Comparison of ENCODE assay signal across 24 cellular contexts in genomic region chr11:122584670-122585069, GRCh38.
DNase-seq lines count a peak whose midpoint lies in the region; TF ChIP-seq lines count a peak whose summit lies in the region.
"Had no signal": no experiment of that assay in that cellular context is flagged by ENCODE, and none has a peak within 500 bp of the region (broad histone marks: within the 10 kb centered on the region; RNA-seq: fewer than 3 reads in every experiment).

No MANE protein-coding gene starts in this region.

- H3K9ac ChIP-seq in SK-N-SH, result no peak overlapping the region
- H3K9ac ChIP-seq: BLaER1, GM23248 had no signal

- DNase-seq in DMS 273 (lab: John Stamatoyannopoulos, UW; ENCODE audit: unreplicated experiment) (peak; percentile 12), DMS 273 treated with DMSO at 0.1 percent for 48 hours (lab: John Stamatoyannopoulos, UW) (no peak), SK-N-SH (no peak), islet precursor cell (peak; percentile 59), globus pallidus (ENCODE audit: low spot score) (no peak)
- DNase-seq in stimulated activated naive CD4-positive, alpha-beta T cell (lab: John Stamatoyannopoulos, UW), result no peak
- DNase-seq in T-helper 2 cell treated with Interferon-gamma antibody and Interleukin-4, amounts not matched to agents 5 μg/mL and 100 μg/mL, for 36 hours (ENCODE audit: low spot score), result no peak
- DNase-seq: ACHN; CD4-positive, alpha-beta T cell; COR-L47; DMS79 treated with DMSO at 0.1 percent for 48 hours; GM23248; H7; Karpas-422; NCI-H1092 treated with DMSO at 0.1 percent for 48 hours; NCI-H1436; NCI-H187 treated with DMSO at 0.1 percent for 48 hours; NCI-H2107; NCI-H2227 treated with DMSO at 0.1 percent for 48 hours; NCI-H69; SHP77 treated with DMSO at 0.1 percent for 48 hours had no signal

- no peaks in the 10 kb centered on the region for H3K36me3 Mint-ChIP-seq in T-helper 2 cell treated with Interferon-gamma antibody and Interleukin-4, amounts not matched to agents 5 μg/mL and 100 μg/mL, for 36 hours (ENCODE audit: low read depth)

- H3K27me3 ChIP-seq in SK-N-SH (ENCODE audit: insufficient read depth), result no peaks in the 10 kb centered on the region
- H3K27me3 ChIP-seq: BLaER1 had no signal

- no peaks in the 10 kb centered on the region for H3K79me2 ChIP-seq in SK-N-SH (ENCODE audit: insufficient read depth)

- POLR2A ChIA-PET in SK-N-SH (lab: Yijun Ruan, JAX), result no interaction called here

- peak overlapping the region in 1 of 2 experiments; percentile 54; a peak in 1 of 4 replicates for H3K27ac ChIP-seq in SK-N-SH (ENCODE audit: low read depth in 2 of 2, low read length in 1 of 2)
- H3K27ac ChIP-seq: 22Rv1, BLaER1, GM23248, SK-N-MC had no signal

- H4K20me1 ChIP-seq in SK-N-SH (ENCODE audit: insufficient read depth), result no peaks in the 10 kb centered on the region
- H4K20me1 ChIP-seq: BLaER1 had no signal

- no peak for TF ChIP-seq EP300 in SK-N-SH (IDR thresholded peaks at IDR 0.05; ENCODE audit: borderline replicate concordance in 1 of 2, low read depth in 1 of 2, low read length in 1 of 2)

- no peaks in the 10 kb centered on the region for H3K9me3 ChIP-seq in SK-N-SH

- H3K4me1 Mint-ChIP-seq in T-helper 2 cell treated with Interferon-gamma antibody and Interleukin-4, amounts not matched to agents 5 μg/mL and 100 μg/mL, for 36 hours (ENCODE audit: low read depth), result peaks cover 8% of the 10 kb centered on the region

- H3K4me1 ChIP-seq in SK-N-SH (ENCODE audit: control insufficient read depth in 1 of 2, insufficient read depth in 2 of 2, low read depth in 1 of 2, low read length in 1 of 2), result peaks cover 0 to 2% of the 10 kb centered on the region in 2 experiments; a peak in 1 of 4 replicates

- no peak overlapping the region for H3K4me3 Mint-ChIP-seq in T-helper 2 cell treated with Interferon-gamma antibody and Interleukin-4, amounts not matched to agents 5 μg/mL and 100 μg/mL, for 36 hours
- H3K4me3 Mint-ChIP-seq: CD4-positive, alpha-beta T cell had no signal

- H3K4me3 ChIP-seq in SK-N-SH (ENCODE audit: low read depth in 2 of 2, low read length in 1 of 2), result no peak overlapping the region
- H3K4me3 ChIP-seq: BLaER1, GM23248, SK-N-MC had no signal

- 47% methylated on average over 8 of the region's 8 CpGs for WGBS in SK-N-SH (ENCODE audit: low lambda C conversion rate)

- H2AFZ ChIP-seq in SK-N-SH (ENCODE audit: low read depth), result no peak overlapping the region; the same call in 1 of the 2 replicates
- H2AFZ ChIP-seq: GM23248 had no signal

- H3K9me2 ChIP-seq in SK-N-SH, result no peaks in the 10 kb centered on the region

- CTCF ChIA-PET in SK-N-SH (lab: Yijun Ruan, JAX), result interaction anchor here (1.2 kb wide), 1 partner anchor 22 kb away, joined by 3 read pairs; no protein-coding TSS in a partner anchor

- H3K27me3 Mint-ChIP-seq in T-helper 2 cell treated with Interferon-gamma antibody and Interleukin-4, amounts not matched to agents 5 μg/mL and 100 μg/mL, for 36 hours (ENCODE audit: low read depth), result no peaks in the 10 kb centered on the region
- H3K27me3 Mint-ChIP-seq: CD4-positive, alpha-beta T cell had no signal

- H3K4me2 ChIP-seq in SK-N-SH, result no peak overlapping the region
- H3K4me2 ChIP-seq: BLaER1 had no signal

- no peak overlapping the region for H3K27ac Mint-ChIP-seq in T-helper 2 cell treated with Interferon-gamma antibody and Interleukin-4, amounts not matched to agents 5 μg/mL and 100 μg/mL, for 36 hours
- H3K27ac Mint-ChIP-seq: CD4-positive, alpha-beta T cell had no signal

- H3K36me3 ChIP-seq in SK-N-SH (replicated peaks in 1 of 2; ENCODE audit: control insufficient read depth in 1 of 2, insufficient read depth in 2 of 2, low read length in 1 of 2), result no peaks in the 10 kb centered on the region
- H3K36me3 ChIP-seq: BLaER1 had no signal

- H3F3A ChIP-seq in SK-N-SH (replicated peaks; ENCODE audit: insufficient read depth), result peaks cover 6% of the 10 kb centered on the region

- H3K9me3 Mint-ChIP-seq in T-helper 2 cell treated with Interferon-gamma antibody and Interleukin-4, amounts not matched to agents 5 μg/mL and 100 μg/mL, for 36 hours, result peaks cover 7% of the 10 kb centered on the region
- H3K9me3 Mint-ChIP-seq: CD4-positive, alpha-beta T cell had no signal

- no peak for TF ChIP-seq CTCF in SK-N-SH (IDR thresholded peaks at IDR 0.05)

- TF ChIP-seq RAD21 in SK-N-SH (IDR thresholded peaks at IDR 0.05; ENCODE audit: low read length), result no peak

TF ChIP-seq in SK-N-SH, 30 proteins besides CTCF, POLR2A, EP300 and RAD21:
- TF ChIP-seq CHD2 (IDR thresholded peaks at IDR 0.05; ENCODE audit: low read length, partially characterized antibody) (no peak), TCF12 (IDR thresholded peaks at IDR 0.05) (peak; percentile 91), JUND (IDR thresholded peaks at IDR 0.05) (peak; percentile 59; the same call in 1 of the 2 replicates), POLR2AphosphoS5 (IDR thresholded peaks at IDR 0.05; ENCODE audit: low read depth, low read length) (0 out of 2 replicates have a peak, but pooled peaks have one; percentile 28), TAF1 (IDR thresholded peaks at IDR 0.05; ENCODE audit: borderline replicate concordance, low read depth, low read length) (no peak), PBX3 (IDR thresholded peaks at IDR 0.05) (peak; percentile 75), FOSL2 (IDR thresholded peaks at IDR 0.05; ENCODE audit: borderline replicate concordance, low read depth) (peak; percentile 68; the same call in 1 of the 2 replicates)
TF ChIP-seq in SK-N-SH: peak in this region for 5.

Comparison
In these comparisons a context has a peak if more than half of its experiments do, and no peak if none do; other contexts are left out.
1. DNase-seq: peak in DMS 273 (single experiment) and islet precursor cell (single experiment); none in DMS 273 treated with DMSO at 0.1 percent for 48 hours (single experiment), SK-N-SH (single experiment), globus pallidus (single experiment), stimulated activated naive CD4-positive, alpha-beta T cell (0 of 6) and T-helper 2 cell treated with Interferon-gamma antibody and Interleukin-4, amounts not matched to agents 5 μg/mL and 100 μg/mL, for 36 hours (single experiment).